Comparison of ENCODE assay signal across 8 cellular contexts in genomic region chr11:32333335-32333991, GRCh38.
A peak's percentile ranks its signal among the peaks of the same experiment; 100 is the strongest.
DNase-seq lines count a peak whose midpoint lies in the region; TF ChIP-seq lines count a peak whose summit lies in the region.

No MANE protein-coding gene starts in this region.

- H3K27ac ChIP-seq in breast epithelium (no peak overlapping the region), stomach (peak overlapping the region in 3 of 5 donors; percentile 22 to 59 (median 42))

- intact Hi-C loops in breast epithelium (cut with DNase I; ENCODE audit: low total_unique reads) (no loop called here), MCF 10A (cut with micrococcal nuclease) (no loop called here), stomach (cut with DNase I; ENCODE audit: low total_unique reads) (no loop called here)

- no peaks in the 10 kb centered on the region for H3K4me1 ChIP-seq in breast epithelium
- peaks cover 12% of the 10 kb centered on the region for H3K4me1 ChIP-seq in mononuclear cell (ENCODE audit: insufficient read depth, low read length)
- peaks cover 8 to 15% (median 14%) of the 10 kb centered on the region in 4 donors for H3K4me1 ChIP-seq in stomach

- H3K27me3 ChIP-seq in breast epithelium (no peaks in the 10 kb centered on the region), mononuclear cell (ENCODE audit: insufficient read depth, low read length) (peaks cover 30% of the 10 kb centered on the region), stomach (peaks cover 0 to 43% (median 14%) of the 10 kb centered on the region in 3 donors)

- no TSS peak for BruUV-seq in MCF 10A (replicated peaks; lab: Mats Ljungman, UMichigan)

- peaks cover 7% of the 10 kb centered on the region for H3K36me3 Mint-ChIP-seq in MCF 10A (ENCODE audit: insufficient read depth, unreplicated experiment)
- H3K36me3 Mint-ChIP-seq in activated CD4-positive, alpha-beta memory T cell treated with anti-CD3 and anti-CD28 coated beads, Interleukin-2, amount 10 ng/mL, durations not matched to agents 7 days and 5 days (ENCODE audit: low read depth), result no peaks in the 10 kb centered on the region

- DNase-seq in breast epithelium (ENCODE audit: low spot score in 2 of 2) (peak; percentile 19 to 55), MCF 10A (ENCODE audit: unreplicated experiment) (no peak), erythroblast (lab: John Stamatoyannopoulos, UW) (peak; percentile 41 to 45), stomach (peak; percentile 63), GDM1 (lab: John Stamatoyannopoulos, UW) (no peak), HCEC 1CT (no peak)
- peak; percentile 20 for DNase-seq in activated CD4-positive, alpha-beta memory T cell treated with anti-CD3 and anti-CD28 coated beads, Interleukin-2, amount 10 ng/mL, durations not matched to agents 7 days and 5 days

- H3K9me3 ChIP-seq in breast epithelium (no peaks in the 10 kb centered on the region), mononuclear cell (ENCODE audit: low read depth, low read length) (no peaks in the 10 kb centered on the region), stomach (no peaks in the 10 kb centered on the region)

- no peak overlapping the region for H3K27ac Mint-ChIP-seq in MCF 10A (ENCODE audit: low read depth, unreplicated experiment)
- H3K27ac Mint-ChIP-seq in activated CD4-positive, alpha-beta memory T cell treated with anti-CD3 and anti-CD28 coated beads, Interleukin-2, amount 10 ng/mL, durations not matched to agents 7 days and 5 days, result no peak overlapping the region

- 5 to 25% (median 17%) methylated on average over 25 to 57 of the region's 57 CpGs for WGBS in stomach, 5 donors

- peak overlapping the region; percentile 32 to 63 (median 41) for H3K4me3 ChIP-seq in breast epithelium
- peak overlapping the region; percentile 16 for H3K4me3 ChIP-seq in mononuclear cell (ENCODE audit: low read length)
- peak overlapping the region; percentile 42 to 54 (median 45) for H3K4me3 ChIP-seq in stomach

- H3K27me3 Mint-ChIP-seq in MCF 10A (ENCODE audit: insufficient read depth, unreplicated experiment), result no peaks in the 10 kb centered on the region
- peaks cover 52% of the 10 kb centered on the region for H3K27me3 Mint-ChIP-seq in activated CD4-positive, alpha-beta memory T cell treated with anti-CD3 and anti-CD28 coated beads, Interleukin-2, amount 10 ng/mL, durations not matched to agents 7 days and 5 days

- CTCF ChIA-PET in MCF 10A (lab: Yijun Ruan, JAX), result interaction anchor here (0.7 to 2.0 kb wide), 2 partner anchors 11 kb away, joined by 3 to 6 read pairs; no protein-coding TSS in a partner anchor
- CTCF ChIA-PET in activated CD4-positive, alpha-beta memory T cell treated with anti-CD3 and anti-CD28 coated beads, Interleukin-2, amount 10 ng/mL, durations not matched to agents 7 days and 5 days (lab: Charles Lee), result interaction anchor here (0.6 to 1.7 kb wide), 7 partner anchors 9 to 1455 kb away, joined by 3 to 10 read pairs (median 6); no protein-coding TSS in a partner anchor

- H3K9me3 Mint-ChIP-seq in MCF 10A (ENCODE audit: unreplicated experiment), result peaks cover 8% of the 10 kb centered on the region
- H3K9me3 Mint-ChIP-seq in activated CD4-positive, alpha-beta memory T cell treated with anti-CD3 and anti-CD28 coated beads, Interleukin-2, amount 10 ng/mL, durations not matched to agents 7 days and 5 days, result peaks cover 4% of the 10 kb centered on the region

- POLR2A ChIA-PET in MCF 10A (lab: Yijun Ruan, JAX), result no interaction called here
- POLR2A ChIA-PET in activated CD4-positive, alpha-beta memory T cell treated with anti-CD3 and anti-CD28 coated beads, Interleukin-2, amount 10 ng/mL, durations not matched to agents 7 days and 5 days (lab: Charles Lee), result interaction anchor here (1.2 kb wide), 1 partner anchor 10 kb away, joined by 3 read pairs; no protein-coding TSS in a partner anchor

- TF ChIP-seq EP300 in stomach (IDR thresholded peaks at IDR 0.05), result no peak

- no peak overlapping the region for H3K4me3 Mint-ChIP-seq in MCF 10A (ENCODE audit: unreplicated experiment)
- H3K4me3 Mint-ChIP-seq in activated CD4-positive, alpha-beta memory T cell treated with anti-CD3 and anti-CD28 coated beads, Interleukin-2, amount 10 ng/mL, durations not matched to agents 7 days and 5 days, result peak overlapping the region; percentile 7

- no peaks in the 10 kb centered on the region for H3K36me3 ChIP-seq in breast epithelium
- no peaks in the 10 kb centered on the region for H3K36me3 ChIP-seq in stomach

- H3K4me1 Mint-ChIP-seq in MCF 10A (ENCODE audit: insufficient read depth, unreplicated experiment), result no peaks in the 10 kb centered on the region
- H3K4me1 Mint-ChIP-seq in activated CD4-positive, alpha-beta memory T cell treated with anti-CD3 and anti-CD28 coated beads, Interleukin-2, amount 10 ng/mL, durations not matched to agents 7 days and 5 days, result peaks cover 17% of the 10 kb centered on the region

- TF ChIP-seq CTCF in breast epithelium (IDR thresholded peaks at IDR 0.05) (no peak), MCF 10A (IDR thresholded peaks at IDR 0.05; ENCODE audit: unreplicated experiment) (no peak), stomach (IDR thresholded peaks at IDR 0.05) (peak in 3 of 7 experiments; percentile 4 to 15 (median 13))

- no peak for TF ChIP-seq POLR2A in breast epithelium (IDR thresholded peaks at IDR 0.05)
- TF ChIP-seq POLR2A in erythroblast (IDR thresholded peaks at IDR 0.05; ENCODE audit: low read length), result no peak
- no peak for TF ChIP-seq POLR2A in stomach (IDR thresholded peaks at IDR 0.05)

Comparison
In these comparisons a context has a peak if more than half of its experiments do, and no peak if none do; other contexts are left out.
1. DNase-seq: peak in breast epithelium (2 of 2), activated CD4-positive, alpha-beta memory T cell treated with anti-CD3 and anti-CD28 coated beads, Interleukin-2, amount 10 ng/mL, durations not matched to agents 7 days and 5 days (single experiment), erythroblast (2 of 2) and stomach (single experiment); none in MCF 10A (single experiment), GDM1 (single experiment) and HCEC 1CT (single experiment).
2. H3K27ac ChIP-seq: peak in stomach (3 of 5); none in breast epithelium (0 of 2).
3. Peak in every context shown above with its lines, with median percentiles within 50 percentile points of each other: H3K4me3 ChIP-seq.